In the genomic region with DNA sequence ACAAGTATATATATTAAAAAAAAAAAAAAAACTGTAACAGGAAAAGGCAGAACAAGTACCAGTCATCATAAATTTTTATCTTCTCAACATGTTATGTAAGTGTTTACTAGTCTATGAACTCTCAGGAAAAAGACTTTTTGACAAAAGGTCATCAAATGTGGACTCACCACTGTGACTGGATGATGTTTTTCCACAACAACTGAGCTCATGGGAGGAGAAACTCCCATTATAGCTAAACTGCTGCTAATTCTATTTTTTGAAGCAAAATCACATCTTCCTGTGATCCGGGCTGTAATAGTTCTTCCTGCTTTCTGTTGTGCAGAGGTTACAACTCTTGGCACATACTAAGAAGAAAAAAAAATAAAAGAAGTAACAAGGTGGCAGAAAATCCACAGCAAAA, we compare ENCODE assay signal across 16 cellular contexts. TPM values are rescaled to one million over a fixed set of nuclear protein-coding genes. Genes with fewer than 3 reads are reported as not detected.
A peak's percentile ranks its signal among the peaks of the same experiment; 100 is the strongest.
DNase-seq lines count a peak whose midpoint lies in the region; ATAC-seq and TF ChIP-seq lines count a peak whose summit lies in the region.
"Had no signal": no experiment of that assay in that cellular context is flagged by ENCODE, and none has a peak within 500 bp of the region (broad histone marks: within the 10 kb centered on the region; RNA-seq: fewer than 3 reads in every experiment).

No MANE protein-coding gene starts in this region.

- TF ChIP-seq CTCF in upper lobe of right lung (IDR thresholded peaks at IDR 0.05) (no peak), ascending aorta (IDR thresholded peaks at IDR 0.05) (no peak), GM10266 (IDR thresholded peaks at IDR 0.05; ENCODE audit: control insufficient read depth, insufficient read depth, low read depth, missing control alignments) (no peak)

- H3K27ac Mint-ChIP-seq in activated T-helper 1 cell treated with anti-CD3 and anti-CD28 coated beads, Interleukin-12 subunit alpha, Interleukin-12 subunit beta, Interleukin-2, Interleukin-4 antibody, amounts not matched to agents 30 ng/mL and 10 ng/mL and 1 ng/mL, durations not matched to agents 14 hours and 24 hours and 36 hours: peak overlapping the region; percentile 32
- peak overlapping the region; percentile 42 for H3K27ac Mint-ChIP-seq in stimulated activated naive B cell treated with anti-CD40 and anti-IgM and Interleukin-4, amounts not matched to agents 10 μg/mL and 1 μg/mL and 100 μg/mL, for 72 hours

- H3K36me3 Mint-ChIP-seq in activated T-cell treated with anti-CD3 and anti-CD28 coated beads, Interleukin-2, amount 50 U/mL, for 4 hours (ENCODE audit: insufficient read depth): peaks cover 8% of the 10 kb centered on the region
- H3K36me3 Mint-ChIP-seq in activated T-helper 1 cell treated with anti-CD3 and anti-CD28 coated beads, Interleukin-12 subunit alpha, Interleukin-12 subunit beta, Interleukin-2, Interleukin-4 antibody, amounts not matched to agents 30 ng/mL and 10 ng/mL and 1 ng/mL, durations not matched to agents 14 hours and 24 hours and 36 hours (ENCODE audit: low read depth): peaks cover 13% of the 10 kb centered on the region
- H3K36me3 Mint-ChIP-seq in stimulated activated naive B cell treated with anti-CD40 and anti-IgM and Interleukin-4, amounts not matched to agents 10 μg/mL and 1 μg/mL and 100 μg/mL, for 72 hours: peaks cover under 1 to 17% of the 10 kb centered on the region in 2 donors

- H3K36me3 ChIP-seq in upper lobe of right lung: no peaks in the 10 kb centered on the region
- H3K36me3 ChIP-seq in ascending aorta: peaks cover 0 to 10% of the 10 kb centered on the region in 2 donors
- H3K36me3 ChIP-seq: colonic mucosa, uterus had no signal

- ATAC-seq in activated T-cell treated with anti-CD3 and anti-CD28 coated beads, Interleukin-2, amount 50 U/mL, for 4 hours: no peak
- no peak for ATAC-seq in stimulated activated naive B cell treated with anti-CD40 and anti-IgM and Interleukin-4, amounts not matched to agents 10 μg/mL and 1 μg/mL and 100 μg/mL, for 72 hours (replicated peaks)
- ATAC-seq in upper lobe of right lung: no peak

- no peaks in the 10 kb centered on the region for H3K27me3 ChIP-seq in upper lobe of right lung
- no peaks in the 10 kb centered on the region for H3K27me3 ChIP-seq in ascending aorta
- H3K27me3 ChIP-seq: colonic mucosa, Peyer's patch, stomach, uterus had no signal

- intact Hi-C loops in activated T-helper 1 cell treated with anti-CD3 and anti-CD28 coated beads, Interleukin-12 subunit alpha, Interleukin-12 subunit beta, Interleukin-2, Interleukin-4 antibody, amounts not matched to agents 30 ng/mL and 10 ng/mL and 1 ng/mL, durations not matched to agents 14 hours and 24 hours and 36 hours (cut with micrococcal nuclease): loop anchor here (1.0 kb wide), 1 partner anchor 8 kb away; no protein-coding TSS in a partner anchor
- intact Hi-C loops in upper lobe of right lung (cut with DNase I): no loop called here
- intact Hi-C loops in ascending aorta (cut with DNase I): no loop called here

- no peaks in the 10 kb centered on the region for H3K9me3 Mint-ChIP-seq in activated T-cell treated with anti-CD3 and anti-CD28 coated beads, Interleukin-2, amount 50 U/mL, for 4 hours
- H3K9me3 Mint-ChIP-seq in activated T-helper 1 cell treated with anti-CD3 and anti-CD28 coated beads, Interleukin-12 subunit alpha, Interleukin-12 subunit beta, Interleukin-2, Interleukin-4 antibody, amounts not matched to agents 30 ng/mL and 10 ng/mL and 1 ng/mL, durations not matched to agents 14 hours and 24 hours and 36 hours: no peaks in the 10 kb centered on the region
- H3K9me3 Mint-ChIP-seq in stimulated activated naive B cell treated with anti-CD40 and anti-IgM and Interleukin-4, amounts not matched to agents 10 μg/mL and 1 μg/mL and 100 μg/mL, for 72 hours: no peaks in the 10 kb centered on the region

- DNase-seq in activated T-cell treated with anti-CD3 and anti-CD28 coated beads, Interleukin-2, amount 50 U/mL, for 4 hours: no peak
- no peak for DNase-seq in activated T-cell treated with anti-CD3 and anti-CD28 coated beads, Interleukin-2, amount 50 U/mL, for 48 hours
- DNase-seq in activated T-helper 1 cell treated with anti-CD3 and anti-CD28 coated beads, Interleukin-12 subunit alpha, Interleukin-12 subunit beta, Interleukin-2, Interleukin-4 antibody, amounts not matched to agents 30 ng/mL and 10 ng/mL and 1 ng/mL, durations not matched to agents 14 hours and 24 hours and 36 hours (ENCODE audit: low spot score): no peak
- DNase-seq in glomerular endothelial cell (ENCODE audit: extremely low read depth, low read depth, low spot score) (peak; percentile 44), upper lobe of right lung (no peak), ascending aorta (ENCODE audit: low spot score in 2 of 2) (no peak), GM10266 (ENCODE audit: extremely low spot score) (no peak)
- no peak for DNase-seq in stimulated activated naive B cell treated with anti-CD40 and anti-IgM and Interleukin-4, amounts not matched to agents 10 μg/mL and 1 μg/mL and 100 μg/mL, for 72 hours
- DNase-seq: colonic mucosa, erythroblast, glutamatergic neuron, GOT3, NCI-H1105, Peyer's patch, stomach, uterus had no signal

- peaks cover 12% of the 10 kb centered on the region for H3K4me1 Mint-ChIP-seq in activated T-cell treated with anti-CD3 and anti-CD28 coated beads, Interleukin-2, amount 50 U/mL, for 4 hours (ENCODE audit: low read depth)
- H3K4me1 Mint-ChIP-seq in activated T-helper 1 cell treated with anti-CD3 and anti-CD28 coated beads, Interleukin-12 subunit alpha, Interleukin-12 subunit beta, Interleukin-2, Interleukin-4 antibody, amounts not matched to agents 30 ng/mL and 10 ng/mL and 1 ng/mL, durations not matched to agents 14 hours and 24 hours and 36 hours (ENCODE audit: low read depth): peaks cover 11% of the 10 kb centered on the region
- peaks cover 6 to 10% of the 10 kb centered on the region in 2 donors for H3K4me1 Mint-ChIP-seq in stimulated activated naive B cell treated with anti-CD40 and anti-IgM and Interleukin-4, amounts not matched to agents 10 μg/mL and 1 μg/mL and 100 μg/mL, for 72 hours

- H3K9me3 ChIP-seq in upper lobe of right lung (no peaks in the 10 kb centered on the region), ascending aorta (no peaks in the 10 kb centered on the region)
- H3K9me3 ChIP-seq: colonic mucosa, Peyer's patch, stomach, uterus had no signal

- peak overlapping the region; percentile 42 for H3K4me3 Mint-ChIP-seq in activated T-cell treated with anti-CD3 and anti-CD28 coated beads, Interleukin-2, amount 50 U/mL, for 4 hours
- H3K4me3 Mint-ChIP-seq in activated T-helper 1 cell treated with anti-CD3 and anti-CD28 coated beads, Interleukin-12 subunit alpha, Interleukin-12 subunit beta, Interleukin-2, Interleukin-4 antibody, amounts not matched to agents 30 ng/mL and 10 ng/mL and 1 ng/mL, durations not matched to agents 14 hours and 24 hours and 36 hours: peak overlapping the region; percentile 4
- H3K4me3 Mint-ChIP-seq in stimulated activated naive B cell treated with anti-CD40 and anti-IgM and Interleukin-4, amounts not matched to agents 10 μg/mL and 1 μg/mL and 100 μg/mL, for 72 hours: no peak overlapping the region

- no peaks in the 10 kb centered on the region for H3K4me1 ChIP-seq in upper lobe of right lung
- H3K4me1 ChIP-seq in ascending aorta: no peaks in the 10 kb centered on the region
- H3K4me1 ChIP-seq: colonic mucosa, Peyer's patch, uterus had no signal

- H3K27ac ChIP-seq in upper lobe of right lung (no peak overlapping the region), ascending aorta (no peak overlapping the region)
- H3K27ac ChIP-seq: colonic mucosa, stomach had no signal

- H3K4me3 ChIP-seq in upper lobe of right lung (no peak overlapping the region), ascending aorta (no peak overlapping the region)
- H3K4me3 ChIP-seq: colonic mucosa, Peyer's patch, stomach, uterus had no signal

- no peaks in the 10 kb centered on the region for H3K27me3 Mint-ChIP-seq in activated T-cell treated with anti-CD3 and anti-CD28 coated beads, Interleukin-2, amount 50 U/mL, for 4 hours (ENCODE audit: low read depth)
- H3K27me3 Mint-ChIP-seq in activated T-helper 1 cell treated with anti-CD3 and anti-CD28 coated beads, Interleukin-12 subunit alpha, Interleukin-12 subunit beta, Interleukin-2, Interleukin-4 antibody, amounts not matched to agents 30 ng/mL and 10 ng/mL and 1 ng/mL, durations not matched to agents 14 hours and 24 hours and 36 hours (ENCODE audit: insufficient read depth): no peaks in the 10 kb centered on the region
- H3K27me3 Mint-ChIP-seq in stimulated activated naive B cell treated with anti-CD40 and anti-IgM and Interleukin-4, amounts not matched to agents 10 μg/mL and 1 μg/mL and 100 μg/mL, for 72 hours: no peaks in the 10 kb centered on the region

RNA-seq across cellular contexts. Expression of gene POC5, which starts 39.6 kb away (rescaled TPM):
- 10 to 100 TPM; 17.2 to 24.1 (median 18.6) TPM for total RNA-seq in activated T-cell treated with anti-CD3 and anti-CD28 coated beads, Interleukin-2, amount 50 U/mL, for 4 hours
- total RNA-seq in activated T-helper 1 cell treated with anti-CD3 and anti-CD28 coated beads, Interleukin-12 subunit alpha, Interleukin-12 subunit beta, Interleukin-2, Interleukin-4 antibody, amounts not matched to agents 30 ng/mL and 10 ng/mL and 1 ng/mL, durations not matched to agents 14 hours and 24 hours and 36 hours: 20.7 and 24.2 TPM in 2 replicates
- 10.6 and 11.7 TPM in 2 replicates for total RNA-seq in glomerular endothelial cell
- total RNA-seq in upper lobe of right lung: 9.1 TPM
- total RNA-seq in ascending aorta: 5.3 TPM

Comparison
In these comparisons a context has a peak if more than half of its experiments do, and no peak if none do; other contexts are left out.
1. H3K4me3 Mint-ChIP-seq: peak in activated T-cell treated with anti-CD3 and anti-CD28 coated beads, Interleukin-2, amount 50 U/mL, for 4 hours (single experiment) and activated T-helper 1 cell treated with anti-CD3 and anti-CD28 coated beads, Interleukin-12 subunit alpha, Interleukin-12 subunit beta, Interleukin-2, Interleukin-4 antibody, amounts not matched to agents 30 ng/mL and 10 ng/mL and 1 ng/mL, durations not matched to agents 14 hours and 24 hours and 36 hours (single experiment); none in stimulated activated naive B cell treated with anti-CD40 and anti-IgM and Interleukin-4, amounts not matched to agents 10 μg/mL and 1 μg/mL and 100 μg/mL, for 72 hours (0 of 2).